In the genomic region with DNA sequence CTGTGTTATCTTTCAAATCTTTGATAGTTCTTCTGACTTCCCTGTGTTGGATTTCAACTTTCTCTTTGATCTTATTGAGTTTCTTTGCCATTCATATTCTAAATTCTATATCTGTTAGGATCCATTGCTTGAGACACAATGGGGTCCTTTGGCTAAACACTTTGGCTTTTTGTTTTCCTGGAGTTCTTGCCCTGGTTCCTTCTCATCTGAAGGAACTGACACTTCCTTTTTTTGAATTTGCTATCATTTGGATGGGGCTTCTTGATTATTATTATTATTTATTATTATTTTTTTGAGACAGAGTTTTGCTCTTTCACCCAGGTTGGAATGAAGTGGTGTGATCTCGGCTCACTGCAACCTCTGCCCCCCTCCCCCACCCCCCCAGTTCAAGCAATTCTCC, we compare ENCODE assay signal across 5 cellular contexts.
"Had no signal": no experiment of that assay in that cellular context is flagged by ENCODE, and none has a peak within 500 bp of the region (broad histone marks: within the 10 kb centered on the region; RNA-seq: fewer than 3 reads in every experiment).

No MANE protein-coding gene starts in this region.

- H3K9ac ChIP-seq: KMS-11 had no signal

- FAIRE-seq: HepG2 had no signal

- H3K4me2 ChIP-seq: KMS-11 had no signal

- H3K27ac ChIP-seq: HL-60, KMS-11 had no signal

- DNase-seq: IMR-90, KG1 had no signal
